ENCODE assay signal across 1 cellular context in genomic region chr14:35352274-35353233, GRCh38.
A peak's percentile ranks its signal among the peaks of the same experiment; 100 is the strongest.
TF ChIP-seq lines count a peak whose summit lies in the region.

No MANE protein-coding gene starts in this region.

TF ChIP-seq in HepG2, 621 proteins besides CTCF, POLR2A, EP300 and RAD21 (continued from another document and continues in another):
- TF ChIP-seq ZBTB39 (CRISPR knock-in tag; IDR thresholded peaks at IDR 0.05) (0 out of 2 replicates have a peak, but pooled peaks have one; percentile 33), BORCS8-MEF2B (CRISPR knock-in tag; IDR thresholded peaks at IDR 0.05) (peak; percentile 73; the same call in 1 of the 2 replicates), ZNF142 (CRISPR knock-in tag; IDR thresholded peaks at IDR 0.05) (no peak), NR2F2 (IDR thresholded peaks at IDR 0.05; ENCODE audit: borderline replicate concordance, low read depth) (no peak), ZFP36L1 (CRISPR knock-in tag; IDR thresholded peaks at IDR 0.05) (no peak), DR1 (CRISPR knock-in tag; IDR thresholded peaks at IDR 0.05) (no peak), PAWR (CRISPR knock-in tag; IDR thresholded peaks at IDR 0.05; ENCODE audit: borderline replicate concordance) (no peak), TGIF2 (CRISPR knock-in tag; IDR thresholded peaks at IDR 0.05) (no peak), ZNF720 (CRISPR knock-in tag; IDR thresholded peaks at IDR 0.05) (no peak), FOXO1 (CRISPR knock-in tag; IDR thresholded peaks at IDR 0.05) (no peak), CEBPZ (IDR thresholded peaks at IDR 0.05; ENCODE audit: low read length) (no peak), SIN3A (IDR thresholded peaks at IDR 0.05; ENCODE audit: borderline replicate concordance, low read depth, low read length) (no peak), ATM (IDR thresholded peaks at IDR 0.05; ENCODE audit: borderline replicate concordance) (peak; percentile 89; the same call in 1 of the 2 replicates), ZSCAN21 (CRISPR knock-in tag; IDR thresholded peaks at IDR 0.05; ENCODE audit: borderline replicate concordance) (0 out of 2 replicates have a peak, but pooled peaks have one; percentile 39), ZNF496 (CRISPR knock-in tag; IDR thresholded peaks at IDR 0.05; ENCODE audit: insufficient replicate concordance) (no peak), ZNF121 (CRISPR knock-in tag; IDR thresholded peaks at IDR 0.05) (no peak), RBFOX2 (IDR thresholded peaks at IDR 0.05; ENCODE audit: low read depth, low read length) (no peak), ZNF891 (CRISPR knock-in tag; IDR thresholded peaks at IDR 0.05) (peak; percentile 64; the same call in 1 of the 2 replicates), MAX (IDR thresholded peaks at IDR 0.05) (no peak), AGO1 (IDR thresholded peaks at IDR 0.05; ENCODE audit: low read depth, low read length, poor library complexity, severe bottlenecking) (no peak), ZNF577 (CRISPR knock-in tag; IDR thresholded peaks at IDR 0.05; ENCODE audit: borderline replicate concordance, low read depth) (no peak), SP5 (CRISPR knock-in tag; IDR thresholded peaks at IDR 0.05; ENCODE audit: borderline replicate concordance, low read depth) (no peak), ZNF136 (CRISPR knock-in tag; IDR thresholded peaks at IDR 0.05; ENCODE audit: low read depth) (no peak), TBX2 (CRISPR knock-in tag; IDR thresholded peaks at IDR 0.05; ENCODE audit: borderline replicate concordance) (no peak), JUND (CRISPR knock-in tag; IDR thresholded peaks at IDR 0.05) (0 out of 2 replicates have a peak, but pooled peaks have one; percentile 24), NFRKB (IDR thresholded peaks at IDR 0.05) (no peak), DNMT1 (CRISPR knock-in tag; IDR thresholded peaks at IDR 0.05) (peak; percentile 94; the same call in 1 of the 2 replicates), USF2 (IDR thresholded peaks at IDR 0.05; ENCODE audit: low read depth, low read length) (0 out of 2 replicates have a peak, but pooled peaks have one; percentile 18), USF2 (CRISPR knock-in tag; IDR thresholded peaks at IDR 0.05; ENCODE audit: borderline replicate concordance) (no peak), GLMP (CRISPR knock-in tag; IDR thresholded peaks at IDR 0.05; ENCODE audit: borderline replicate concordance) (no peak), ZBTB7B (CRISPR knock-in tag; IDR thresholded peaks at IDR 0.05) (no peak), PBX3 (CRISPR knock-in tag; IDR thresholded peaks at IDR 0.05; ENCODE audit: borderline replicate concordance) (no peak)
- TF ChIP-seq, protein P1, sequence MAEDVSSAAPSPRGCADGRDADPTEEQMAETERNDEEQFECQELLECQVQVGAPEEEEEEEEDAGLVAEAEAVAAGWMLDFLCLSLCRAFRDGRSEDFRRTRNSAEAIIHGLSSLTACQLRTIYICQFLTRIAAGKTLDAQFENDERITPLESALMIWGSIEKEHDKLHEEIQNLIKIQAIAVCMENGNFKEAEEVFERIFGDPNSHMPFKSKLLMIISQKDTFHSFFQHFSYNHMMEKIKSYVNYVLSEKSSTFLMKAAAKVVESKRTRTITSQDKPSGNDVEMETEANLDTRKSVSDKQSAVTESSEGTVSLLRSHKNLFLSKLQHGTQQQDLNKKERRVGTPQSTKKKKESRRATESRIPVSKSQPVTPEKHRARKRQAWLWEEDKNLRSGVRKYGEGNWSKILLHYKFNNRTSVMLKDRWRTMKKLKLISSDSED (CRISPR knock-in tag; IDR thresholded peaks at IDR 0.05): no peak
- TF ChIP-seq, protein P2, sequence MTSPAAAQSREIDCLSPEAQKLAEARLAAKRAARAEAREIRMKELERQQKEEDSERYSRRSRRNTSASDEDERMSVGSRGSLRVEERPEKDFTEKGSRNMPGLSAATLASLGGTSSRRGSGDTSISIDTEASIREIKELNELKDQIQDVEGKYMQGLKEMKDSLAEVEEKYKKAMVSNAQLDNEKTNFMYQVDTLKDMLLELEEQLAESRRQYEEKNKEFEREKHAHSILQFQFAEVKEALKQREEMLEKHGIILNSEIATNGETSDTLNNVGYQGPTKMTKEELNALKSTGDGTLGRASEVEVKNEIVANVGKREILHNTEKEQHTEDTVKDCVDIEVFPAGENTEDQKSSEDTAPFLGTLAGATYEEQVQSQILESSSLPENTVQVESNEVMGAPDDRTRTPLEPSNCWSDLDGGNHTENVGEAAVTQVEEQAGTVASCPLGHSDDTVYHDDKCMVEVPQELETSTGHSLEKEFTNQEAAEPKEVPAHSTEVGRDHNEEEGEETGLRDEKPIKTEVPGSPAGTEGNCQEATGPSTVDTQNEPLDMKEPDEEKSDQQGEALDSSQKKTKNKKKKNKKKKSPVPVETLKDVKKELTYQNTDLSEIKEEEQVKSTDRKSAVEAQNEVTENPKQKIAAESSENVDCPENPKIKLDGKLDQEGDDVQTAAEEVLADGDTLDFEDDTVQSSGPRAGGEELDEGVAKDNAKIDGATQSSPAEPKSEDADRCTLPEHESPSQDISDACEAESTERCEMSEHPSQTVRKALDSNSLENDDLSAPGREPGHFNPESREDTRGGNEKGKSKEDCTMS (CRISPR knock-in tag; conservative IDR thresholded peaks at IDR 0.05): no peak
- TF ChIP-seq, protein P3, sequence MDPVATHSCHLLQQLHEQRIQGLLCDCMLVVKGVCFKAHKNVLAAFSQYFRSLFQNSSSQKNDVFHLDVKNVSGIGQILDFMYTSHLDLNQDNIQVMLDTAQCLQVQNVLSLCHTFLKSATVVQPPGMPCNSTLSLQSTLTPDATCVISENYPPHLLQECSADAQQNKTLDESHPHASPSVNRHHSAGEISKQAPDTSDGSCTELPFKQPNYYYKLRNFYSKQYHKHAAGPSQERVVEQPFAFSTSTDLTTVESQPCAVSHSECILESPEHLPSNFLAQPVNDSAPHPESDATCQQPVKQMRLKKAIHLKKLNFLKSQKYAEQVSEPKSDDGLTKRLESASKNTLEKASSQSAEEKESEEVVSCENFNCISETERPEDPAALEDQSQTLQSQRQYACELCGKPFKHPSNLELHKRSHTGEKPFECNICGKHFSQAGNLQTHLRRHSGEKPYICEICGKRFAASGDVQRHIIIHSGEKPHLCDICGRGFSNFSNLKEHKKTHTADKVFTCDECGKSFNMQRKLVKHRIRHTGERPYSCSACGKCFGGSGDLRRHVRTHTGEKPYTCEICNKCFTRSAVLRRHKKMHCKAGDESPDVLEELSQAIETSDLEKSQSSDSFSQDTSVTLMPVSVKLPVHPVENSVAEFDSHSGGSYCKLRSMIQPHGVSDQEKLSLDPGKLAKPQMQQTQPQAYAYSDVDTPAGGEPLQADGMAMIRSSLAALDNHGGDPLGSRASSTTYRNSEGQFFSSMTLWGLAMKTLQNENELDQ (CRISPR knock-in tag; IDR thresholded peaks at IDR 0.05; ENCODE audit: borderline replicate concordance): no peak
